In genomic region chr2:120398051-120398960, GRCh38 we compare ENCODE assay signal across 2 cellular contexts.
A peak's percentile ranks its signal among the peaks of the same experiment; 100 is the strongest.
TF ChIP-seq lines count a peak whose summit lies in the region.

No MANE protein-coding gene starts in this region.

TF ChIP-seq in HepG2, 621 proteins besides CTCF, POLR2A, EP300 and RAD21 (continued from another document):
- 0 out of 2 replicates have a peak, but pooled peaks have one; percentile 4 for TF ChIP-seq ZHX1 (CRISPR knock-in tag; IDR thresholded peaks at IDR 0.05; ENCODE audit: low read depth)

TF ChIP-seq in GM23338, 12 proteins besides CTCF, POLR2A, EP300 and RAD21 (continued from another document):
- TF ChIP-seq, protein P1, sequence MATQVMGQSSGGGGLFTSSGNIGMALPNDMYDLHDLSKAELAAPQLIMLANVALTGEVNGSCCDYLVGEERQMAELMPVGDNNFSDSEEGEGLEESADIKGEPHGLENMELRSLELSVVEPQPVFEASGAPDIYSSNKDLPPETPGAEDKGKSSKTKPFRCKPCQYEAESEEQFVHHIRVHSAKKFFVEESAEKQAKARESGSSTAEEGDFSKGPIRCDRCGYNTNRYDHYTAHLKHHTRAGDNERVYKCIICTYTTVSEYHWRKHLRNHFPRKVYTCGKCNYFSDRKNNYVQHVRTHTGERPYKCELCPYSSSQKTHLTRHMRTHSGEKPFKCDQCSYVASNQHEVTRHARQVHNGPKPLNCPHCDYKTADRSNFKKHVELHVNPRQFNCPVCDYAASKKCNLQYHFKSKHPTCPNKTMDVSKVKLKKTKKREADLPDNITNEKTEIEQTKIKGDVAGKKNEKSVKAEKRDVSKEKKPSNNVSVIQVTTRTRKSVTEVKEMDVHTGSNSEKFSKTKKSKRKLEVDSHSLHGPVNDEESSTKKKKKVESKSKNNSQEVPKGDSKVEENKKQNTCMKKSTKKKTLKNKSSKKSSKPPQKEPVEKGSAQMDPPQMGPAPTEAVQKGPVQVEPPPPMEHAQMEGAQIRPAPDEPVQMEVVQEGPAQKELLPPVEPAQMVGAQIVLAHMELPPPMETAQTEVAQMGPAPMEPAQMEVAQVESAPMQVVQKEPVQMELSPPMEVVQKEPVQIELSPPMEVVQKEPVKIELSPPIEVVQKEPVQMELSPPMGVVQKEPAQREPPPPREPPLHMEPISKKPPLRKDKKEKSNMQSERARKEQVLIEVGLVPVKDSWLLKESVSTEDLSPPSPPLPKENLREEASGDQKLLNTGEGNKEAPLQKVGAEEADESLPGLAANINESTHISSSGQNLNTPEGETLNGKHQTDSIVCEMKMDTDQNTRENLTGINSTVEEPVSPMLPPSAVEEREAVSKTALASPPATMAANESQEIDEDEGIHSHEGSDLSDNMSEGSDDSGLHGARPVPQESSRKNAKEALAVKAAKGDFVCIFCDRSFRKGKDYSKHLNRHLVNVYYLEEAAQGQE (IDR thresholded peaks at IDR 0.05; ENCODE audit: unreplicated experiment) = no peak
- TF ChIP-seq STAT1 (IDR thresholded peaks at IDR 0.05; ENCODE audit: unreplicated experiment) = no peak
- TF ChIP-seq, protein P2, sequence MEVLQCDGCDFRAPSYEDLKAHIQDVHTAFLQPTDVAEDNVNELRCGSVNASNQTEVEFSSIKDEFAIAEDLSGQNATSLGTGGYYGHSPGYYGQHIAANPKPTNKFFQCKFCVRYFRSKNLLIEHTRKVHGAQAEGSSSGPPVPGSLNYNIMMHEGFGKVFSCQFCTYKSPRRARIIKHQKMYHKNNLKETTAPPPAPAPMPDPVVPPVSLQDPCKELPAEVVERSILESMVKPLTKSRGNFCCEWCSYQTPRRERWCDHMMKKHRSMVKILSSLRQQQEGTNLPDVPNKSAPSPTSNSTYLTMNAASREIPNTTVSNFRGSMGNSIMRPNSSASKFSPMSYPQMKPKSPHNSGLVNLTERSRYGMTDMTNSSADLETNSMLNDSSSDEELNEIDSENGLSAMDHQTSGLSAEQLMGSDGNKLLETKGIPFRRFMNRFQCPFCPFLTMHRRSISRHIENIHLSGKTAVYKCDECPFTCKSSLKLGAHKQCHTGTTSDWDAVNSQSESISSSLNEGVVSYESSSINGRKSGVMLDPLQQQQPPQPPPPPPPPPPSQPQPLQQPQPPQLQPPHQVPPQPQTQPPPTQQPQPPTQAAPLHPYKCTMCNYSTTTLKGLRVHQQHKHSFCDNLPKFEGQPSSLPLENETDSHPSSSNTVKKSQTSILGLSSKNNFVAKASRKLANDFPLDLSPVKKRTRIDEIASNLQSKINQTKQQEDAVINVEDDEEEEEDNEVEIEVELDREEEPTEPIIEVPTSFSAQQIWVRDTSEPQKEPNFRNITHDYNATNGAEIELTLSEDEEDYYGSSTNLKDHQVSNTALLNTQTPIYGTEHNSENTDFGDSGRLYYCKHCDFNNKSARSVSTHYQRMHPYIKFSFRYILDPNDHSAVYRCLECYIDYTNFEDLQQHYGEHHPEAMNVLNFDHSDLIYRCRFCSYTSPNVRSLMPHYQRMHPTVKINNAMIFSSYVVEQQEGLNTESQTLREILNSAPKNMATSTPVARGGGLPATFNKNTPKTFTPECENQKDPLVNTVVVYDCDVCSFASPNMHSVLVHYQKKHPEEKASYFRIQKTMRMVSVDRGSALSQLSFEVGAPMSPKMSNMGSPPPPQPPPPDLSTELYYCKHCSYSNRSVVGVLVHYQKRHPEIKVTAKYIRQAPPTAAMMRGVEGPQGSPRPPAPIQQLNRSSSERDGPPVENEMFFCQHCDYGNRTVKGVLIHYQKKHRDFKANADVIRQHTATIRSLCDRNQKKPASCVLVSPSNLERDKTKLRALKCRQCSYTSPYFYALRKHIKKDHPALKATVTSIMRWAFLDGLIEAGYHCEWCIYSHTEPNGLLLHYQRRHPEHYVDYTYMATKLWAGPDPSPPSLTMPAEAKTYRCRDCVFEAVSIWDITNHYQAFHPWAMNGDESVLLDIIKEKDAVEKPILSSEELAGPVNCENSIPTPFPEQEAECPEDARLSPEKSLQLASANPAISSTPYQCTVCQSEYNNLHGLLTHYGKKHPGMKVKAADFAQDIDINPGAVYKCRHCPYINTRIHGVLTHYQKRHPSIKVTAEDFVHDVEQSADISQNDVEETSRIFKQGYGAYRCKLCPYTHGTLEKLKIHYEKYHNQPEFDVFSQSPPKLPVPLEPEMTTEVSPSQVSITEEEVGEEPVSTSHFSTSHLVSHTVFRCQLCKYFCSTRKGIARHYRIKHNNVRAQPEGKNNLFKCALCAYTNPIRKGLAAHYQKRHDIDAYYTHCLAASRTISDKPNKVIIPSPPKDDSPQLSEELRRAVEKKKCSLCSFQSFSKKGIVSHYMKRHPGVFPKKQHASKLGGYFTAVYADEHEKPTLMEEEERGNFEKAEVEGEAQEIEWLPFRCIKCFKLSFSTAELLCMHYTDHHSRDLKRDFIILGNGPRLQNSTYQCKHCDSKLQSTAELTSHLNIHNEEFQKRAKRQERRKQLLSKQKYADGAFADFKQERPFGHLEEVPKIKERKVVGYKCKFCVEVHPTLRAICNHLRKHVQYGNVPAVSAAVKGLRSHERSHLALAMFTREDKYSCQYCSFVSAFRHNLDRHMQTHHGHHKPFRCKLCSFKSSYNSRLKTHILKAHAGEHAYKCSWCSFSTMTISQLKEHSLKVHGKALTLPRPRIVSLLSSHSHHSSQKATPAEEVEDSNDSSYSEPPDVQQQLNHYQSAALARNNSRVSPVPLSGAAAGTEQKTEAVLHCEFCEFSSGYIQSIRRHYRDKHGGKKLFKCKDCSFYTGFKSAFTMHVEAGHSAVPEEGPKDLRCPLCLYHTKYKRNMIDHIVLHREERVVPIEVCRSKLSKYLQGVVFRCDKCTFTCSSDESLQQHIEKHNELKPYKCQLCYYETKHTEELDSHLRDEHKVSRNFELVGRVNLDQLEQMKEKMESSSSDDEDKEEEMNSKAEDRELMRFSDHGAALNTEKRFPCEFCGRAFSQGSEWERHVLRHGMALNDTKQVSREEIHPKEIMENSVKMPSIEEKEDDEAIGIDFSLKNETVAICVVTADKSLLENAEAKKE (CRISPR knock-in tag; IDR thresholded peaks at IDR 0.05) = no peak
